ENCODE assay signal across 26 cellular contexts in the genomic region with DNA sequence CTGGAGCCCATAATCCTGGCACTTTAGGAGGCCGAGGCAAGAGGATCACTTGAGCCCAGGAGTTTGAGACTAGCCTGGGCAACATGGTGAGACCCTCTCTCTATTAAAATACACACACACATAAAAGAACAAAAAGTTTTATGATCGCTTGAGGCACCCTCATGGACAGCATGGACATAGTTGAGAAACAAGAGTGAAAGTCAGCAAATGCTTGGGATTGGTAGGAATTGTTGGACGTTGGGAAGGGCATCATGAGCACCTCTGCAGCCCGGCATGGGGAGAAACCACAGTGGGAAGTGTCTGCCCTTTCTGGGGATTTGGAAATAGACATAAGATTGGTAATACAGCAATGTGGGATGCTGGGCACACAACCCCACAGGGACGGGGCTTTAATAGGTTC.
"Had no signal": no experiment of that assay in that cellular context is flagged by ENCODE, and none has a peak within 500 bp of the region (broad histone marks: within the 10 kb centered on the region; RNA-seq: fewer than 3 reads in every experiment).

No MANE protein-coding gene starts in this region.

- H3K27me3 ChIP-seq: heart left ventricle, spleen, thyroid gland, upper lobe of left lung, uterus had no signal

- H3K79me2 ChIP-seq: parathyroid adenoma had no signal

- H3K27me3 Mint-ChIP-seq: naive B cell; stimulated activated memory B cell treated with anti-CD40 and anti-IgM and Interleukin-4, amounts not matched to agents 10 μg/mL and 1 μg/mL and 100 μg/mL, for 72 hours; stimulated activated naive CD8-positive, alpha-beta T cell treated with anti-CD3 and anti-CD28 coated beads, Interleukin-15, Interleukin-2, amounts not matched to agents 100 ng/mL and 50 ng/mL, for 24 hours had no signal

- H3K27ac ChIP-seq: heart left ventricle, left ventricle myocardium inferior, parathyroid adenoma, psoas muscle, spleen, thyroid gland, upper lobe of left lung, uterus had no signal

- ATAC-seq: esophagus mucosa; heart left ventricle; psoas muscle; sciatic nerve; stimulated activated memory B cell treated with anti-CD40 and anti-IgM and Interleukin-4, amounts not matched to agents 10 μg/mL and 1 μg/mL and 100 μg/mL, for 72 hours had no signal

- H3K9ac ChIP-seq: parathyroid adenoma had no signal

- H3K4me1 Mint-ChIP-seq: nephron had no signal

- FAIRE-seq: endometrium, frontal cortex had no signal

- H3K36me3 Mint-ChIP-seq: naive B cell; stimulated activated memory B cell treated with anti-CD40 and anti-IgM and Interleukin-4, amounts not matched to agents 10 μg/mL and 1 μg/mL and 100 μg/mL, for 72 hours had no signal

- H3K4me3 Mint-ChIP-seq: naive B cell; nephron; stimulated activated memory B cell treated with anti-CD40 and anti-IgM and Interleukin-4, amounts not matched to agents 10 μg/mL and 1 μg/mL and 100 μg/mL, for 72 hours; stimulated activated naive CD8-positive, alpha-beta T cell treated with anti-CD3 and anti-CD28 coated beads, Interleukin-15, Interleukin-2, amounts not matched to agents 100 ng/mL and 50 ng/mL, for 24 hours had no signal

- H3K9me3 Mint-ChIP-seq: naive B cell; nephron; stimulated activated memory B cell treated with anti-CD40 and anti-IgM and Interleukin-4, amounts not matched to agents 10 μg/mL and 1 μg/mL and 100 μg/mL, for 72 hours; stimulated activated naive CD8-positive, alpha-beta T cell treated with anti-CD3 and anti-CD28 coated beads, Interleukin-15, Interleukin-2, amounts not matched to agents 100 ng/mL and 50 ng/mL, for 24 hours had no signal

- DNase-seq: effector memory CD4-positive, alpha-beta T cell; heart left ventricle; hypothalamus; islet precursor cell; left ventricle myocardium inferior; mesendoderm; naive B cell; psoas muscle; retina; spleen; stimulated activated CD4-positive, alpha-beta T cell treated with anti-CD3 and anti-CD28 coated beads, Interleukin-15, amount 100 ng/mL, for 24 hours; stimulated activated CD4-positive, alpha-beta T cell treated with anti-CD3 and anti-CD28 coated beads, Interleukin-1b, Interleukin-23, amount 100 ng/mL, for 48 hours; stimulated activated CD4-positive, alpha-beta T cell treated with anti-CD3 and anti-CD28 coated beads, Interleukin-4, amount 100 ng/mL, for 24 hours; substantia nigra; thyroid gland; upper lobe of left lung; uterus had no signal

- H3K4me1 ChIP-seq: heart left ventricle, left ventricle myocardium inferior, psoas muscle, spleen, thyroid gland, upper lobe of left lung, uterus had no signal

- H3K4me3 ChIP-seq: heart left ventricle, left ventricle myocardium inferior, lung, psoas muscle, spleen, thyroid gland, upper lobe of left lung, uterus had no signal

- H3K9me3 ChIP-seq: heart left ventricle, left ventricle myocardium inferior, psoas muscle, spleen, thyroid gland, upper lobe of left lung, uterus had no signal

- H3K36me3 ChIP-seq: heart left ventricle, left ventricle myocardium inferior, spleen, thyroid gland, upper lobe of left lung, uterus had no signal

- H2AFZ ChIP-seq: parathyroid adenoma had no signal

- H3K27ac Mint-ChIP-seq: nephron had no signal
